Comparison of ENCODE assay signal across 8 cellular contexts in the genomic region with DNA sequence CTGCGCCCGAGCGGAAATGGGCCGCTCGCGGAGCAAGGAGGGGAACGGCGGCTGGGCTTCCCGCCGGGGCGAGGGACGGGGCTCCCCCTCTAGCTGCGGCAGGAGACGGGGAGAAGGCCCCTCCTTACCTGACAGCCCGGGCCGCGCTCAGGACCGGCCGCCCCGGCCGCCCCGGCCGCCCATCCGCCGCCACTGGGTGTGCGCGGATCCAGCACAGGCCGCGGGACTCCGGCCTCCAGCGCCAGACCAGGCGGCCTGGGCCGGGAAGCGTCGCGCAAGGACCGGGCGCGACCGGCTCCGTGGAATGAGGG. TPM values are rescaled to one million over a fixed set of nuclear protein-coding genes. Genes with fewer than 3 reads are reported as not detected.
DNase-seq lines count a peak whose midpoint lies in the region; ATAC-seq and TF ChIP-seq lines count a peak whose summit lies in the region.

No MANE protein-coding gene starts in this region.

- H3K4me1 ChIP-seq in A673 (ENCODE audit: insufficient read depth, low read length, poor library complexity, severe bottlenecking) (peaks cover 13% of the 10 kb centered on the region), esophagus muscularis mucosa (peaks cover 39 to 57% (median 56%) of the 10 kb centered on the region in 4 donors)

- WGBS in esophagus muscularis mucosa: 0% methylated on average over 9 of the region's 41 CpGs

- H3K9me3 ChIP-seq in A673 (ENCODE audit: low read depth, low read length, poor library complexity, severe bottlenecking) (no peaks in the 10 kb centered on the region), esophagus muscularis mucosa (no peaks in the 10 kb centered on the region)

- CTCF ChIA-PET in A673 (lab: Charles Lee): no interaction called here

- H3K27ac ChIP-seq in A673 (ENCODE audit: low read depth, low read length, poor library complexity, severe bottlenecking) (peak overlapping the region; percentile 87), esophagus muscularis mucosa (replicated peaks in 1 of 4) (peak overlapping the region; percentile 88 to 97 (median 94))

- TF ChIP-seq CTCF in A673 (conservative IDR thresholded peaks at IDR 0.05; ENCODE audit: low read depth, low read length): no peak
- no peak for TF ChIP-seq CTCF in WI38 (IDR thresholded peaks at IDR 0.05; ENCODE audit: low read depth, low read length)
- no peak for TF ChIP-seq CTCF in esophagus muscularis mucosa (IDR thresholded peaks at IDR 0.05)

- no peaks in the 10 kb centered on the region for H3K36me3 ChIP-seq in A673 (ENCODE audit: insufficient read depth, low read length, poor library complexity, severe bottlenecking)
- H3K36me3 ChIP-seq in esophagus muscularis mucosa: peaks cover 0 to 3% (median 0%) of the 10 kb centered on the region in 4 donors

- POLR2A ChIA-PET in A673 (lab: Charles Lee; ENCODE audit: low non-redundant PET): no interaction called here

- no peak for TF ChIP-seq POLR2A in esophagus muscularis mucosa (IDR thresholded peaks at IDR 0.05; ENCODE audit: low read depth)

- H3K27me3 ChIP-seq in A673 (replicated peaks; ENCODE audit: insufficient read depth, low read depth, low read length, poor library complexity) (no peaks in the 10 kb centered on the region), esophagus muscularis mucosa (no peaks in the 10 kb centered on the region)

- DNase-seq in A673 (ENCODE audit: low spot score): no peak
- DNase-seq in esophagus muscularis mucosa (ENCODE audit: extremely low spot score): no peak
- peak; percentile 40 for DNase-seq in occipital lobe (lab: John Stamatoyannopoulos, UW)
- no peak for DNase-seq in NCI-H1105 (lab: John Stamatoyannopoulos, UW)
- no peak for DNase-seq in OCI-M1 (lab: John Stamatoyannopoulos, UW)

- intact Hi-C loops in A673 (cut with micrococcal nuclease; ENCODE audit: unreplicated experiment): no loop called here
- intact Hi-C loops in esophagus muscularis mucosa (cut with DNase I): no loop called here

- ATAC-seq in GM18868 (IDR thresholded peaks at IDR 0.05; ENCODE audit: unreplicated experiment): peak; percentile 33
- peak; percentile 35 for ATAC-seq in HG03045 (IDR thresholded peaks at IDR 0.05; ENCODE audit: unreplicated experiment)

- no TSS peak for BruUV-seq in A673 (replicated peaks; lab: Mats Ljungman, UMichigan)

- H3K4me3 ChIP-seq in A673 (ENCODE audit: low read depth, low read length, poor library complexity, severe bottlenecking) (peak overlapping the region; percentile 93), WI38 (ENCODE audit: low read depth, low read length) (peak overlapping the region; percentile 90), esophagus muscularis mucosa (peak overlapping the region; percentile 87 to 97 (median 92))

- no peak for TF ChIP-seq EP300 in esophagus muscularis mucosa (IDR thresholded peaks at IDR 0.05)

RNA-seq across cellular contexts. Expression of a gene that starts 0.3 kb away (rescaled TPM):
- 20.2 and 21.0 TPM in 2 replicates for total RNA-seq in A673 (2021)
- 10 to 100 TPM; 19.9 to 43.1 (median 33.1) TPM for total RNA-seq in esophagus muscularis mucosa
- total RNA-seq in occipital lobe: 18.6 TPM

RNA-seq across cellular contexts. Expression of a gene that starts 8.0 kb away (rescaled TPM):
- total RNA-seq in A673 (2021) (218 and 225 TPM in 2 replicates), esophagus muscularis mucosa (1 to 10 TPM; 1.2 to 6.4 (median 3.1) TPM), occipital lobe (16.8 TPM)

RNA-seq across cellular contexts. Expression of a gene that starts 38.7 kb away (rescaled TPM):
- total RNA-seq in A673 (2021) (26.6 and 35.9 TPM in 2 replicates), esophagus muscularis mucosa (1 to 10 TPM; 1.7 to 3.1 (median 2.5) TPM), occipital lobe (160 TPM)

Comparison
In these comparisons a context has a peak if more than half of its experiments do, and no peak if none do; other contexts are left out.
1. RNA of a gene that starts 8.0 kb away (total RNA-seq): 218 to 225 TPM in A673; 16.8 TPM in occipital lobe (single experiment) and 1.2 to 6.4 TPM in esophagus muscularis mucosa; every median in the first group is over 10 times any median in the second.
2. Peak in every context shown above with its lines, with median percentiles within 50 percentile points of each other: H3K4me3 ChIP-seq.